Comparison of ENCODE assay signal across 1 cellular context in the genomic region with DNA sequence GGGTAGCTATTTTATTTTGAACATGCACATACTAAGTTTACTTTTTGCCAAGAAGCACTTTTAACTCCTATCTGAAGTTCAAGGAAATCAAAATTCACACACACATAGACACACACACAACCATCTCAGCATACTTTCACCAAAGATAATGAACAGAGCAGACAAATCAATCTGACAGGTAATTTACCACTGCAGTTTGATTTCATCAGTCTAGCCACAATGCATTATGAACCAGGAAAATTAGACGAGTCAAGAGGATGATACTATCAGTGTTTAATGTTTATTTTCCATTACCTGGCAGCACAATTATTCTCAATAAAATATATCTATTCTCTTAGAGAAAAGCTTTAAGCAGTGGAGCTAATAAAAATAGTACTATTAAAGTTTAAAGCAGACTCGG.
TF ChIP-seq lines count a peak whose summit lies in the region.

No MANE protein-coding gene starts in this region.

TF ChIP-seq in SK-N-SH, 30 proteins besides CTCF, POLR2A, EP300 and RAD21 (continued from another document):
- TF ChIP-seq, protein P1, sequence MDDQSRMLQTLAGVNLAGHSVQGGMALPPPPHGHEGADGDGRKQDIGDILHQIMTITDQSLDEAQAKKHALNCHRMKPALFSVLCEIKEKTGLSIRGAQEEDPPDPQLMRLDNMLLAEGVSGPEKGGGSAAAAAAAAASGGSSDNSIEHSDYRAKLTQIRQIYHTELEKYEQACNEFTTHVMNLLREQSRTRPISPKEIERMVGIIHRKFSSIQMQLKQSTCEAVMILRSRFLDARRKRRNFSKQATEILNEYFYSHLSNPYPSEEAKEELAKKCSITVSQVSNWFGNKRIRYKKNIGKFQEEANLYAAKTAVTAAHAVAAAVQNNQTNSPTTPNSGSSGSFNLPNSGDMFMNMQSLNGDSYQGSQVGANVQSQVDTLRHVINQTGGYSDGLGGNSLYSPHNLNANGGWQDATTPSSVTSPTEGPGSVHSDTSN (IDR thresholded peaks at IDR 0.05): peak; percentile 46
- TF ChIP-seq FOXJ3 (CRISPR knock-in tag; IDR thresholded peaks at IDR 0.05): no peak
- TF ChIP-seq SMC3 (IDR thresholded peaks at IDR 0.05; ENCODE audit: low read depth, low read length): no peak
- TF ChIP-seq JUND (IDR thresholded peaks at IDR 0.05): no peak
TF ChIP-seq in SK-N-SH: peak in this region for 1.
